In genomic region chr13:26679411-26679810, GRCh38 we compare ENCODE assay signal across 17 cellular contexts.
A peak's percentile ranks its signal among the peaks of the same experiment; 100 is the strongest.
DNase-seq lines count a peak whose midpoint lies in the region; FAIRE-seq and TF ChIP-seq lines count a peak whose summit lies in the region.
"Had no signal": no experiment of that assay in that cellular context is flagged by ENCODE, and none has a peak within 500 bp of the region (broad histone marks: within the 10 kb centered on the region; RNA-seq: fewer than 3 reads in every experiment).

No MANE protein-coding gene starts in this region.

- DNase-seq in cardiac muscle cell (ENCODE audit: low read depth in 1 of 2, low spot score in 1 of 2) (peak in 1 of 2 donors; percentile 36), right atrium auricular region (ENCODE audit: low spot score) (no peak), cardiac fibroblast (ENCODE audit: low read depth in 2 of 2) (peak; percentile 51 to 52), glutamatergic neuron (no peak), RCC 7860 (ENCODE audit: low spot score) (no peak), GM13976 (ENCODE audit: low spot score) (no peak), MV-4-11 (lab: John Stamatoyannopoulos, UW) (no peak)
- DNase-seq in activated naive CD8-positive, alpha-beta T cell treated with anti-CD3 and anti-CD28 coated beads for 36 hours = no peak
- DNase-seq: 8988T, naive B cell, NCI-H1694, NCI-H526 treated with DMSO at 0.1 percent for 48 hours had no signal

- no peaks in the 10 kb centered on the region for H3K9me3 ChIP-seq in cardiac muscle cell (ENCODE audit: low read depth)
- H3K9me3 ChIP-seq in right atrium auricular region = no peaks in the 10 kb centered on the region
- H3K9me3 ChIP-seq: tibial nerve had no signal

- no peaks in the 10 kb centered on the region for H3K27me3 Mint-ChIP-seq in glutamatergic neuron (ENCODE audit: unreplicated experiment)
- peaks cover 6% of the 10 kb centered on the region for H3K27me3 Mint-ChIP-seq in activated naive CD8-positive, alpha-beta T cell treated with anti-CD3 and anti-CD28 coated beads for 36 hours

- H3K36me3 ChIP-seq in cardiac muscle cell (peaks cover 31% of the 10 kb centered on the region), right atrium auricular region (peaks cover 13% of the 10 kb centered on the region)

- FAIRE-seq in RCC 7860 (lab: Jason Lieb, UNC) = no peak
- FAIRE-seq: GM12878, GM19239, HepG2 had no signal

- H3K27ac Mint-ChIP-seq in glutamatergic neuron (ENCODE audit: unreplicated experiment) = peak overlapping the region; percentile 28
- no peak overlapping the region for H3K27ac Mint-ChIP-seq in activated naive CD8-positive, alpha-beta T cell treated with anti-CD3 and anti-CD28 coated beads for 36 hours
- H3K27ac Mint-ChIP-seq: naive B cell had no signal

- H3K36me3 Mint-ChIP-seq in glutamatergic neuron (ENCODE audit: unreplicated experiment) = no peaks in the 10 kb centered on the region
- no peaks in the 10 kb centered on the region for H3K36me3 Mint-ChIP-seq in activated naive CD8-positive, alpha-beta T cell treated with anti-CD3 and anti-CD28 coated beads for 36 hours
- H3K36me3 Mint-ChIP-seq: naive B cell had no signal

- no peaks in the 10 kb centered on the region for H3K4me1 ChIP-seq in cardiac muscle cell (ENCODE audit: low read depth)
- H3K4me1 ChIP-seq in right atrium auricular region = no peaks in the 10 kb centered on the region
- H3K4me1 ChIP-seq: tibial nerve had no signal

- H3K4me3 Mint-ChIP-seq in glutamatergic neuron (ENCODE audit: unreplicated experiment) = peak overlapping the region; percentile 12
- H3K4me3 Mint-ChIP-seq in activated naive CD8-positive, alpha-beta T cell treated with anti-CD3 and anti-CD28 coated beads for 36 hours = no peak overlapping the region

- H3K4me3 ChIP-seq in cardiac muscle cell (no peak overlapping the region), right atrium auricular region (no peak overlapping the region), cardiac fibroblast (replicated peaks in 1 of 2; ENCODE audit: low read depth in 2 of 2, low read length in 2 of 2) (no peak overlapping the region)
- H3K4me3 ChIP-seq: GM12878, smooth muscle cell, tibial nerve had no signal

- TF ChIP-seq CTCF in cardiac muscle cell (IDR thresholded peaks at IDR 0.05; ENCODE audit: low read depth, low read length) (no peak), right atrium auricular region (IDR thresholded peaks at IDR 0.05) (no peak), cardiac fibroblast (IDR thresholded peaks at IDR 0.05; ENCODE audit: low read depth, low read length) (no peak), glutamatergic neuron (IDR thresholded peaks at IDR 0.05; ENCODE audit: partially characterized antibody, unreplicated experiment) (no peak), GM13976 (IDR thresholded peaks at IDR 0.05; ENCODE audit: borderline replicate concordance, control extremely low read depth, extremely low read depth, insufficient read depth, missing control alignments) (no peak)

- H3K27me3 ChIP-seq in cardiac muscle cell (no peaks in the 10 kb centered on the region), right atrium auricular region (no peaks in the 10 kb centered on the region)
- H3K27me3 ChIP-seq: tibial nerve had no signal

- in situ Hi-C loops in GM13976 (cut with MboI; ENCODE audit: low sequenced_read_pairs, unreplicated experiment) = no loop called here

- peak overlapping the region; percentile 28 for H3K27ac ChIP-seq in cardiac muscle cell
- no peak overlapping the region for H3K27ac ChIP-seq in right atrium auricular region
- H3K27ac ChIP-seq: tibial nerve had no signal

- peaks cover 33% of the 10 kb centered on the region for H3K4me1 Mint-ChIP-seq in glutamatergic neuron (ENCODE audit: low read depth, unreplicated experiment)
- H3K4me1 Mint-ChIP-seq in activated naive CD8-positive, alpha-beta T cell treated with anti-CD3 and anti-CD28 coated beads for 36 hours = no peaks in the 10 kb centered on the region
- H3K4me1 Mint-ChIP-seq: naive B cell had no signal

- H3K9me3 Mint-ChIP-seq in glutamatergic neuron (ENCODE audit: unreplicated experiment) = peaks cover 4% of the 10 kb centered on the region
- H3K9me3 Mint-ChIP-seq in activated naive CD8-positive, alpha-beta T cell treated with anti-CD3 and anti-CD28 coated beads for 36 hours = no peaks in the 10 kb centered on the region
- H3K9me3 Mint-ChIP-seq: naive B cell had no signal

Comparison
In these comparisons a context has a peak if more than half of its experiments do, and no peak if none do; other contexts are left out.
1. DNase-seq: peak in cardiac fibroblast (2 of 2); none in right atrium auricular region (single experiment), glutamatergic neuron (single experiment), activated naive CD8-positive, alpha-beta T cell treated with anti-CD3 and anti-CD28 coated beads for 36 hours (single experiment), RCC 7860 (single experiment), GM13976 (single experiment) and MV-4-11 (single experiment).